ENCODE assay signal across 9 cellular contexts in the genomic region with DNA sequence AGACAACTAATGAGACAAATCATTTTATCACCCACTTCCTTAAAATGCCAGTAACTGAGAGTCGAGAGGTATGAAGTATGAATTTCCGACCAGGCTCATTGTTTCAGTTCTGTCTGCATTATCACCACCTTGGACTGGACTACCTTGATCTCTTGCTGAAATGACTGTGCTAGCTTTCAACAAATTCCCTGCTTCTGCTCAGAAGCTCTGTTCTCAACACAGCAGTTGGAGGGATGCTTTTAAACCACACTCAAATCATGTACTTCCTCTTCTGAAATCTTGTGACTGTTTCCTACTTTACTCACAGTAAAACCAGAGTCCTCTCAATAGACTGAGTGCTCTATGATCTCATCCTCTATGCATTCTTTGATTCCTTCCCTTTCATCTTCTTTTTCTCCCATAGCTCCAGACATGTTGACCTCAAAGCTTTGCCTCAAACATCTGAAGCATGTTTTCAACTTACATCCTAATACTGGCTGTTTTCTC.
A peak's percentile ranks its signal among the peaks of the same experiment; 100 is the strongest.
DNase-seq lines count a peak whose midpoint lies in the region; ATAC-seq and TF ChIP-seq lines count a peak whose summit lies in the region.
"Had no signal": no experiment of that assay in that cellular context is flagged by ENCODE, and none has a peak within 500 bp of the region (broad histone marks: within the 10 kb centered on the region; RNA-seq: fewer than 3 reads in every experiment).

No MANE protein-coding gene starts in this region.

- no peak for TF ChIP-seq CTCF in kidney epithelial cell (IDR thresholded peaks at IDR 0.05; ENCODE audit: insufficient read depth, low read length, poor library complexity, severe bottlenecking)
- no peak for TF ChIP-seq CTCF in RWPE1 (conservative IDR thresholded peaks at IDR 0.05; ENCODE audit: low read depth)

- POLR2A ChIA-PET in RWPE1 (lab: Yijun Ruan, JAX; ENCODE audit: low non-redundant PET) = no interaction called here

- peak; percentile 93 for ATAC-seq in GM21723 (IDR thresholded peaks at IDR 0.05; ENCODE audit: unreplicated experiment)

- H3K36me3 ChIP-seq in kidney epithelial cell (ENCODE audit: control insufficient read depth, insufficient read depth, low read length) = no peaks in the 10 kb centered on the region

- DNase-seq in GM04503 (ENCODE audit: low read depth) (peak; percentile 17), kidney epithelial cell (ENCODE audit: low read depth) (peak; percentile 68), NCI-H446 (lab: John Stamatoyannopoulos, UW) (no peak), DMS79 (lab: John Stamatoyannopoulos, UW) (no peak), RWPE1 (ENCODE audit: low spot score) (no peak)
- peak; percentile 8 for DNase-seq in Jurkat, Clone E6-1 (ENCODE audit: low read depth, low spot score)
- DNase-seq in activated CD8-positive, alpha-beta memory T cell treated with anti-CD3 and anti-CD28 coated beads for 24 hours = no peak
- DNase-seq: SW 1271 had no signal

- CTCF ChIA-PET in RWPE1 (lab: Yijun Ruan, JAX) = no interaction called here

- H3K27ac ChIP-seq in RWPE1 = no peak overlapping the region

- H3K27me3 ChIP-seq in kidney epithelial cell (ENCODE audit: control insufficient read depth, insufficient read depth, low read length) = no peaks in the 10 kb centered on the region

- H3K4me3 ChIP-seq in Jurkat, Clone E6-1 (ENCODE audit: low read length) = no peak overlapping the region
- no peak overlapping the region for H3K4me3 ChIP-seq in kidney epithelial cell (ENCODE audit: low read depth, low read length)

Comparison
In these comparisons a context has a peak if more than half of its experiments do, and no peak if none do; other contexts are left out.
1. DNase-seq: peak in GM04503 (single experiment), Jurkat, Clone E6-1 (single experiment) and kidney epithelial cell (single experiment); none in NCI-H446 (0 of 2), activated CD8-positive, alpha-beta memory T cell treated with anti-CD3 and anti-CD28 coated beads for 24 hours (single experiment), DMS79 (single experiment) and RWPE1 (single experiment).